Comparison of ENCODE assay signal across 2 cellular contexts in genomic region chr4:172822322-172822721, GRCh38.
TF ChIP-seq lines count a peak whose summit lies in the region.

No MANE protein-coding gene starts in this region.

TF ChIP-seq in H1, 55 proteins besides CTCF, POLR2A, EP300 and RAD21:
- TF ChIP-seq BRCA1 (IDR thresholded peaks at IDR 0.05; ENCODE audit: low read depth, low read length) (no peak), EZH2 (IDR thresholded peaks at IDR 0.05; ENCODE audit: low read depth, low read length, severe bottlenecking) (no peak), KDM1A (IDR thresholded peaks at IDR 0.05; ENCODE audit: borderline replicate concordance, low read length) (no peak), MAX (IDR thresholded peaks at IDR 0.05) (no peak), SUZ12 (IDR thresholded peaks at IDR 0.05; ENCODE audit: low read length) (no peak), GTF2F1 (IDR thresholded peaks at IDR 0.05; ENCODE audit: borderline replicate concordance, low read depth, low read length) (no peak), SRF (IDR thresholded peaks at IDR 0.05; ENCODE audit: low read depth, low read length) (no peak), SIX5 (IDR thresholded peaks at IDR 0.05; ENCODE audit: low read depth, low read length) (no peak), TBP (IDR thresholded peaks at IDR 0.05; ENCODE audit: low read depth, low read length) (no peak), SP1 (IDR thresholded peaks at IDR 0.05; ENCODE audit: low read depth, low read length) (no peak)

TF ChIP-seq in HepG2, 621 proteins besides CTCF, POLR2A, EP300 and RAD21:
- no peak for TF ChIP-seq ZNF264 (CRISPR knock-in tag; IDR thresholded peaks at IDR 0.05)
- TF ChIP-seq TAF15 (IDR thresholded peaks at IDR 0.05; ENCODE audit: low read depth, low read length, poor library complexity, severe bottlenecking): no peak
- TF ChIP-seq DZIP1 (CRISPR knock-in tag; IDR thresholded peaks at IDR 0.05): no peak
- TF ChIP-seq PAWR (CRISPR knock-in tag; IDR thresholded peaks at IDR 0.05; ENCODE audit: borderline replicate concordance): no peak
- TF ChIP-seq HNF4A (CRISPR knock-in tag; IDR thresholded peaks at IDR 0.05): peak; percentile 19; the same call in 1 of the 2 replicates
- TF ChIP-seq ZNF563 (CRISPR knock-in tag; IDR thresholded peaks at IDR 0.05): no peak
- TF ChIP-seq MAFF (IDR thresholded peaks at IDR 0.05; ENCODE audit: low read depth, low read length): no peak
- no peak for TF ChIP-seq POGZ (CRISPR knock-in tag; IDR thresholded peaks at IDR 0.05)
- TF ChIP-seq ZNF263 (CRISPR knock-in tag; IDR thresholded peaks at IDR 0.05): no peak
